Comparison of ENCODE assay signal across 12 cellular contexts in genomic region chr14:74570696-74571095, GRCh38. TPM values are rescaled to one million over a fixed set of nuclear protein-coding genes. Genes with fewer than 3 reads are reported as not detected.
A peak's percentile ranks its signal among the peaks of the same experiment; 100 is the strongest.
DNase-seq lines count a peak whose midpoint lies in the region; ATAC-seq, FAIRE-seq and TF ChIP-seq lines count a peak whose summit lies in the region.
"Had no signal": no experiment of that assay in that cellular context is flagged by ENCODE, and none has a peak within 500 bp of the region (broad histone marks: within the 10 kb centered on the region; RNA-seq: fewer than 3 reads in every experiment).

No MANE protein-coding gene starts in this region.

- no peak for FAIRE-seq in keratinocyte (lab: Jason Lieb, UNC)

- H3K27ac ChIP-seq in AG04450 (ENCODE audit: low read depth, low read length) = peak overlapping the region; percentile 98
- peak overlapping the region; percentile 99 for H3K27ac ChIP-seq in keratinocyte (ENCODE audit: control insufficient read depth, insufficient read depth, low read length)
- peak overlapping the region; percentile 96 for H3K27ac ChIP-seq in smooth muscle cell (ENCODE audit: low read depth)
- no peak overlapping the region for H3K27ac ChIP-seq in testis

- no peaks in the 10 kb centered on the region for H3K9me3 ChIP-seq in AG04450 (ENCODE audit: control insufficient read depth, insufficient read depth, low read length)
- H3K9me3 ChIP-seq in adipocyte (ENCODE audit: control insufficient read depth, low read length) = no peaks in the 10 kb centered on the region
- no peaks in the 10 kb centered on the region for H3K9me3 ChIP-seq in keratinocyte (ENCODE audit: control insufficient read depth, low read depth, low read length)
- no peaks in the 10 kb centered on the region for H3K9me3 ChIP-seq in smooth muscle cell (replicated peaks; ENCODE audit: low read depth)
- no peaks in the 10 kb centered on the region for H3K9me3 ChIP-seq in testis
- H3K9me3 ChIP-seq: Caco-2 had no signal

- H4K20me1 ChIP-seq in keratinocyte (ENCODE audit: control insufficient read depth, extremely low read depth, insufficient read depth, low read length) = no peaks in the 10 kb centered on the region
- H4K20me1 ChIP-seq in smooth muscle cell (ENCODE audit: low read depth) = no peaks in the 10 kb centered on the region

- peak overlapping the region; percentile 76 for H3K4me2 ChIP-seq in keratinocyte (ENCODE audit: control insufficient read depth, extremely low read depth, insufficient read depth, low read depth, low read length)
- H3K4me2 ChIP-seq in smooth muscle cell = peak overlapping the region; percentile 74
- H3K4me2 ChIP-seq: GM23338 had no signal

- intact Hi-C loops in testis (cut with DNase I; ENCODE audit: low total_unique reads) = no loop called here

- POLR2A ChIA-PET in AG04450 (lab: Yijun Ruan, JAX) = interaction anchor here (1.4 to 3.1 kb wide), 7 partner anchors 8 to 48 kb away, joined by 4 to 39 read pairs (median 17); no protein-coding TSS in a partner anchor

- H3K27me3 ChIP-seq in AG04450 (ENCODE audit: control insufficient read depth, insufficient read depth, low read length) (no peaks in the 10 kb centered on the region), adipocyte (replicated peaks; ENCODE audit: control insufficient read depth, insufficient read depth, low read length) (no peaks in the 10 kb centered on the region), keratinocyte (ENCODE audit: control insufficient read depth, extremely low read depth, insufficient read depth, low read length) (no peaks in the 10 kb centered on the region), smooth muscle cell (ENCODE audit: low read depth) (no peaks in the 10 kb centered on the region), testis (no peaks in the 10 kb centered on the region)

- H2AFZ ChIP-seq in keratinocyte (ENCODE audit: control insufficient read depth, low read length) = no peak overlapping the region
- no peak overlapping the region for H2AFZ ChIP-seq in smooth muscle cell (ENCODE audit: low read depth)

- no peak for TF ChIP-seq POLR2A in testis (IDR thresholded peaks at IDR 0.05)

- 72% methylated on average over 5 of the region's 5 CpGs for WGBS in smooth muscle cell (ENCODE audit: low lambda C conversion rate)
- WGBS in testis, 2 donors = 92 to 97% methylated on average over 5 of the region's 5 CpGs

- peaks cover 2% of the 10 kb centered on the region for H3K9me1 ChIP-seq in keratinocyte (ENCODE audit: control insufficient read depth, extremely low read depth, insufficient read depth, low read length)

- CTCF ChIA-PET in AG04450 (lab: Charles Lee) = no interaction called here

- peaks cover 82% of the 10 kb centered on the region for H3K4me1 ChIP-seq in adipocyte (ENCODE audit: control insufficient read depth, insufficient read depth, low read length)
- H3K4me1 ChIP-seq in keratinocyte (ENCODE audit: control insufficient read depth, extremely low read depth, insufficient read depth, low read length) = peaks cover 93% of the 10 kb centered on the region
- peaks cover 53% of the 10 kb centered on the region for H3K4me1 ChIP-seq in smooth muscle cell (ENCODE audit: low read depth)
- peaks cover 22% of the 10 kb centered on the region for H3K4me1 ChIP-seq in testis

- TF ChIP-seq CTCF in AG04450 (IDR thresholded peaks at IDR 0.05; ENCODE audit: low read depth, low read length) (no peak), keratinocyte (optimal IDR thresholded peaks at IDR 0.05 in 1 of 3, IDR thresholded peaks at IDR 0.05 in 1 of 3, conservative IDR thresholded peaks at IDR 0.05 in 1 of 3; ENCODE audit: extremely low read depth in 1 of 3, insufficient read depth in 2 of 3, low read length in 3 of 3) (no peak), smooth muscle cell (IDR thresholded peaks at IDR 0.05; ENCODE audit: borderline replicate concordance, insufficient read depth, poor library complexity, severe bottlenecking) (no peak), testis (IDR thresholded peaks at IDR 0.05) (no peak)

- no peak for ATAC-seq in HG03045 (IDR thresholded peaks at IDR 0.05; ENCODE audit: unreplicated experiment)

- H3K4me3 ChIP-seq in AG04450 (ENCODE audit: low read depth, low read length) (no peak overlapping the region), adipocyte (ENCODE audit: low read length) (no peak overlapping the region), keratinocyte (ENCODE audit: control insufficient read depth in 2 of 3, extremely low read depth in 1 of 3, insufficient read depth in 2 of 3, low read depth in 1 of 3, low read length in 3 of 3) (peak overlapping the region in 1 of 3 experiments; percentile 12), smooth muscle cell (no peak overlapping the region), testis (no peak overlapping the region)
- H3K4me3 ChIP-seq: GM23338 had no signal

- H3K79me2 ChIP-seq in keratinocyte (ENCODE audit: control insufficient read depth, insufficient read depth, low read length) (peaks cover 14% of the 10 kb centered on the region), smooth muscle cell (ENCODE audit: low read depth) (peaks cover 15% of the 10 kb centered on the region)

- dilution Hi-C loops in keratinocyte (cut with MboI; ENCODE audit: extremely low pct_ligation_motif_present, low sequenced_read_pairs) = no loop called here

- DNase-seq in AG04450 (ENCODE audit: low read depth, low spot score) (no peak), adipocyte (ENCODE audit: low read depth) (no peak), keratinocyte (ENCODE audit: low read depth, low spot score) (no peak), smooth muscle cell (lab: John Stamatoyannopoulos, UW; ENCODE audit: unreplicated experiment) (no peak), testis (no peak), NCI-H82 treated with DMSO at 0.1 percent for 48 hours (lab: John Stamatoyannopoulos, UW; ENCODE audit: unreplicated experiment) (no peak), HPDE6-E6E7 (ENCODE audit: extremely low spot score) (no peak)
- DNase-seq: GF-D8, NCI-H1092 treated with DMSO at 0.1 percent for 48 hours had no signal

- H3F3A ChIP-seq in smooth muscle cell (ENCODE audit: low read depth) = peaks cover 27% of the 10 kb centered on the region

- H3K9ac ChIP-seq in adipocyte (ENCODE audit: low read length) = peak overlapping the region; percentile 84
- peak overlapping the region; percentile 61 for H3K9ac ChIP-seq in keratinocyte (ENCODE audit: control insufficient read depth, extremely low read depth, insufficient read depth, low read length)
- H3K9ac ChIP-seq in smooth muscle cell (ENCODE audit: low read depth) = peak overlapping the region; percentile 73

- H3K36me3 ChIP-seq in adipocyte (ENCODE audit: control insufficient read depth, insufficient read depth, low read length, severe bottlenecking) (no peaks in the 10 kb centered on the region), keratinocyte (ENCODE audit: control insufficient read depth in 2 of 2, extremely low read depth in 1 of 2, insufficient read depth in 2 of 2, low read length in 2 of 2) (peaks cover 1 to 25% of the 10 kb centered on the region in 2 experiments), smooth muscle cell (ENCODE audit: low read depth) (no peaks in the 10 kb centered on the region), testis (ENCODE audit: low read depth, missing control alignments) (no peaks in the 10 kb centered on the region)

RNA-seq across cellular contexts. Expression of gene LTBP2, which starts 41.3 kb away (rescaled TPM):
- polyA plus RNA-seq in AG04450 (2011; rRNA removed) (44.3 and 61.8 TPM in 2 replicates), keratinocyte (23.9 to 40.7 TPM (median 26.6 TPM) in 3 replicates), smooth muscle cell (74.2 and 90.1 TPM in 2 replicates), testis (ENCODE audit: insufficient read depth, low read depth, low replicate concordance) (23.3 TPM)
- 45.0 and 60.1 TPM in 2 replicates for polyA minus RNA-seq in AG04450 (2011; rRNA and poly(A)+ RNA removed)
- 12.1 TPM for polyA plus RNA-seq in keratinocyte (2011; ENCODE audit: low read depth)
- polyA plus RNA-seq in keratinocyte (2011; cell fraction: cytosol; rRNA removed) = 19.5 and 28.2 TPM in 2 replicates
- 118 and 155 TPM in 2 replicates for polyA plus RNA-seq in keratinocyte (2011; cell fraction: nucleus; rRNA removed)
- 11.7 and 64.1 TPM in 2 replicates for polyA plus RNA-seq in keratinocyte (2012; ENCODE audit: low replicate concordance)
- 66.1 to 143 TPM (median 68.5 TPM) in 3 replicates for polyA minus RNA-seq in keratinocyte
- polyA minus RNA-seq in keratinocyte (2011; cell fraction: cytosol; rRNA and poly(A)+ RNA removed) = 89.6 TPM
- 195 and 210 TPM in 2 replicates for polyA minus RNA-seq in keratinocyte (2011; cell fraction: nucleus; rRNA and poly(A)+ RNA removed)
- total RNA-seq in smooth muscle cell (103 and 108 TPM in 2 replicates), testis (10 to 100 TPM; 19.6 to 45.3 TPM)

Comparison
In these comparisons a context has a peak if more than half of its experiments do, and no peak if none do; other contexts are left out.
1. H3K27ac ChIP-seq: peak in AG04450 (single experiment), keratinocyte (single experiment) and smooth muscle cell (single experiment); none in testis (0 of 2).
2. Peak in every context shown above with its lines, with median percentiles within 50 percentile points of each other: H3K9ac ChIP-seq.